1 cellular context compared by ENCODE assay signal in the genomic region with DNA sequence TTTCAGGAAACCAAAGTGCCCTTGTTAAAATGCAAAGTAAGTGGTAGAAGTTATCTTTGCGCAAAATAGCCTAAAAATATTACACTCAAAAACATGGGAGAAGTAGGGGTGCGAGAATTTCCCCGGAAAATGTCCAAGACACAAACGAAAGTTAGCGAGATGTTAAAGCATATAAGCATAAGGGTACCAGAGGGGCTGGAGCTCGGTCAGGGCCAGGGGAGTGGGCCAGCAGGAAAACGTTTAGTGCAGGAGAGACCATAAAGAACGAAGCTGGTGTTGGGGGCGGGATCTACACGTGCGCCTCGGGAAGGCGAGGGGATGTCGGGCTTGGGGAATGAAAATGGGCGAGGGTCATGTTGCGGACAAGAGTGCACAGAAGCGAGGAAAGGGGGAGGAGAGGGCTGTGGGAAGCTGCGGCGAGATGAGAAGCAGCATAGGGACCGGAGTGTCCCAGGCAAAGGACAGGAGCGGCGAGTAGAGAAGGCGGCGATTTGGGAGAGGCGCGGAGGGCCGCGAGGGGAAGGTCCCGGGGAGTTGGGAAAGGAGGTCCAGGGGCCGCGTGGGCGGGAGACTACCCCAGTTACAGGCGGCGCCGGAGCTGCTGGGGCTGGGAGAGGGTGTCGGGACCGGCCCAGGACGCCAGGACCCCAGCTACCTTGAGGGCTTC.
A peak's percentile ranks its signal among the peaks of the same experiment; 100 is the strongest.
TF ChIP-seq lines count a peak whose summit lies in the region.

No MANE protein-coding gene starts in this region.

TF ChIP-seq in K562, 482 proteins besides CTCF, POLR2A, EP300 and RAD21 (continues in another document):
- TF ChIP-seq MYC (IDR thresholded peaks at IDR 0.05; ENCODE audit: low read depth, low read length) (no peak; the same call in 1 of the 2 replicates), MYC (CRISPR knock-in tag; IDR thresholded peaks at IDR 0.05; ENCODE audit: borderline replicate concordance, low read depth) (peak; percentile 95), RUNX1 (IDR thresholded peaks at IDR 0.05; ENCODE audit: low read depth) (no peak), ESRRB (CRISPR knock-in tag; IDR thresholded peaks at IDR 0.05; ENCODE audit: borderline replicate concordance) (no peak), HDAC2 (IDR thresholded peaks at IDR 0.05) (peak; percentile 87), ARHGAP35 (IDR thresholded peaks at IDR 0.05; ENCODE audit: partially characterized antibody) (peak; percentile 33), SRSF9 (IDR thresholded peaks at IDR 0.05; ENCODE audit: borderline replicate concordance, low read depth, low read length) (no peak), HMG20B (CRISPR knock-in tag; IDR thresholded peaks at IDR 0.05) (peak; percentile 39; the same call in 1 of the 2 replicates), KDM5B (IDR thresholded peaks at IDR 0.05; ENCODE audit: insufficient replicate concordance, low read depth, low read length) (peak; percentile 42), SP1 (CRISPR knock-in tag; IDR thresholded peaks at IDR 0.05) (peak; percentile 21; the same call in 1 of the 2 replicates), BHLHE40 (IDR thresholded peaks at IDR 0.05; ENCODE audit: low read length) (peak; percentile 69; the same call in 1 of the 2 replicates)
- TF ChIP-seq, protein P1, sequence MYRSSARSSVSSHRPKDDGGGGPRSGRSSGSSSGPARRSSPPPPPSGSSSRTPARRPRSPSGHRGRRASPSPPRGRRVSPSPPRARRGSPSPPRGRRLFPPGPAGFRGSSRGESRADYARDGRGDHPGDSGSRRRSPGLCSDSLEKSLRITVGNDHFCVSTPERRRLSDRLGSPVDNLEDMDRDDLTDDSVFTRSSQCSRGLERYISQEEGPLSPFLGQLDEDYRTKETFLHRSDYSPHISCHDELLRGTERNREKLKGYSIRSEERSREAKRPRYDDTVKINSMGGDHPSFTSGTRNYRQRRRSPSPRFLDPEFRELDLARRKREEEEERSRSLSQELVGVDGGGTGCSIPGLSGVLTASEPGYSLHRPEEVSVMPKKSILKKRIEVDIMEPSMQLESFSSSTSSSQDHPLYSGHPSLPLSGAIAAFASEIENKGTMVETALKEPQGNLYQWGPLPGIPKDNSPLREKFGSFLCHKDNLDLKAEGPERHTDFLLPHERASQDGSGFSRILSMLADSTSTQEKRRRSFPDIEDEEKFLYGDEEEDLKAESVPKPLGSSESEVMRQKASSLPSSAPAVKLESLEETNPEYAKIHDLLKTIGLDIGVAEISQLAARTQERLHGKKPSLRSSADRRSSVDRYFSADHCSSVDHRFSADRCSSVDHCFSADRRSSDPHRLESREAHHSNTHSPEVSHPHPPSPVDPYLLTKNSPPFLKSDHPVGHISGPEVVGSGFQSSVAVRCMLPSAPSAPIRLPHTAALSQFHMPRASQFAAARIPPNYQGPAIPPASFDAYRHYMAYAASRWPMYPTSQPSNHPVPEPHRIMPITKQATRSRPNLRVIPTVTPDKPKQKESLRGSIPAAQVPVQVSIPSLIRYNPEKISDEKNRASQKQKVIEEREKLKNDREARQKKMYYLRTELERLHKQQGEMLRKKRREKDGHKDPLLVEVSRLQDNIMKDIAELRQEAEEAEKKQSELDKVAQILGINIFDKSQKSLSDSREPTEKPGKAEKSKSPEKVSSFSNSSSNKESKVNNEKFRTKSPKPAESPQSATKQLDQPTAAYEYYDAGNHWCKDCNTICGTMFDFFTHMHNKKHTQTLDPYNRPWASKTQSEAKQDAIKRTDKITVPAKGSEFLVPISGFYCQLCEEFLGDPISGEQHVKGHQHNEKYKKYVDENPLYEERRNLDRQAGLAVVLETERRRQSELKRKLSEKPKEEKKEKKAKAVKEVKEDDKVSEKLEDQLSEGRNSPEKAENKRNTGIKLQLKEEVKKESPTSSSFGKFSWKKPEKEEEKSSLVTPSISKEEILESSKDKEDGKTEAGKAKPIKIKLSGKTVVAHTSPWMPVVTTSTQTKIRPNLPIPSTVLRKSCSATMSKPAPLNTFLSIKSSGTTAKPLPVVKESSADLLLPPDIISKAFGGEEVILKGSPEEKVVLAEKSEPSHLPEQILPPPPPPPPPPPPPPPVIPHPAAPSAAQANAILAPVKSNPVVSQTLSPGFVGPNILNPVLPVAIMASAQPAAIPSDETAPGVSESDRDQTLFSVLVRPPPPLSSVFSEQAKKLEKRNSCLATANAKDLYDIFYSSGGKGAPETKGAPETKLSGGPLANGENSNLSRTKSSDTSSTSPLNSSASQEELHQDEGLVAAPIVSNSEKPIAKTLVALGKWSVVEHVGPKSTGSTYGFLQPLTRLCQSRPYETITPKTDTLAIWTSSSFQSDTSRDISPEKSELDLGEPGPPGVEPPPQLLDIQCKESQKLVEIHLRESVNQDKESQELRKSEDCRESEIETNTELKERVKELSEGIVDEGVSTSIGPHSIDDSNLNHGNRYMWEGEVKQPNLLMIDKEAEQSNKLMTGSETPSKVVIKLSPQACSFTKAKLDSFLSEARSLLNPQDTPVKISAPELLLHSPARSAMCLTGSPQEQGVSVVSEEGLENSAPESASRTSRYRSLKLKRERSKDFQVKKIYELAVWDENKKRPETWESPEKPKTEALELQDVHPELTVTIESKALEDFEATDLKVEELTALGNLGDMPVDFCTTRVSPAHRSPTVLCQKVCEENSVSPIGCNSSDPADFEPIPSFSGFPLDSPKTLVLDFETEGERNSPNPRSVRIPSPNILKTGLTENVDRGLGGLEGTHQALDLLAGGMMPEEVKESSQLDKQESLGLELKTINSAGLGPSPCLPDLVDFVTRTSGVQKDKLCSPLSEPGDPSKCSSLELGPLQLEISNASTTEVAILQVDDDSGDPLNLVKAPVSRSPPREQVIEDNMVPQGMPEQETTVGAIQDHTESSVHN (IDR thresholded peaks at IDR 0.05; ENCODE audit: borderline replicate concordance in 1 of 2, low read depth in 1 of 2), result peak in 1 of 2 experiments; percentile 52; a peak in 1 of 4 replicates
- TF ChIP-seq, protein P2, sequence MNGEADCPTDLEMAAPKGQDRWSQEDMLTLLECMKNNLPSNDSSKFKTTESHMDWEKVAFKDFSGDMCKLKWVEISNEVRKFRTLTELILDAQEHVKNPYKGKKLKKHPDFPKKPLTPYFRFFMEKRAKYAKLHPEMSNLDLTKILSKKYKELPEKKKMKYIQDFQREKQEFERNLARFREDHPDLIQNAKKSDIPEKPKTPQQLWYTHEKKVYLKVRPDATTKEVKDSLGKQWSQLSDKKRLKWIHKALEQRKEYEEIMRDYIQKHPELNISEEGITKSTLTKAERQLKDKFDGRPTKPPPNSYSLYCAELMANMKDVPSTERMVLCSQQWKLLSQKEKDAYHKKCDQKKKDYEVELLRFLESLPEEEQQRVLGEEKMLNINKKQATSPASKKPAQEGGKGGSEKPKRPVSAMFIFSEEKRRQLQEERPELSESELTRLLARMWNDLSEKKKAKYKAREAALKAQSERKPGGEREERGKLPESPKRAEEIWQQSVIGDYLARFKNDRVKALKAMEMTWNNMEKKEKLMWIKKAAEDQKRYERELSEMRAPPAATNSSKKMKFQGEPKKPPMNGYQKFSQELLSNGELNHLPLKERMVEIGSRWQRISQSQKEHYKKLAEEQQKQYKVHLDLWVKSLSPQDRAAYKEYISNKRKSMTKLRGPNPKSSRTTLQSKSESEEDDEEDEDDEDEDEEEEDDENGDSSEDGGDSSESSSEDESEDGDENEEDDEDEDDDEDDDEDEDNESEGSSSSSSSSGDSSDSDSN (IDR thresholded peaks at IDR 0.05; ENCODE audit: borderline replicate concordance in 1 of 2, low read depth in 2 of 2, low read length in 2 of 2), result peak; percentile 17 to 71; a peak in 2 of 4 replicates
- TF ChIP-seq, protein P3, sequence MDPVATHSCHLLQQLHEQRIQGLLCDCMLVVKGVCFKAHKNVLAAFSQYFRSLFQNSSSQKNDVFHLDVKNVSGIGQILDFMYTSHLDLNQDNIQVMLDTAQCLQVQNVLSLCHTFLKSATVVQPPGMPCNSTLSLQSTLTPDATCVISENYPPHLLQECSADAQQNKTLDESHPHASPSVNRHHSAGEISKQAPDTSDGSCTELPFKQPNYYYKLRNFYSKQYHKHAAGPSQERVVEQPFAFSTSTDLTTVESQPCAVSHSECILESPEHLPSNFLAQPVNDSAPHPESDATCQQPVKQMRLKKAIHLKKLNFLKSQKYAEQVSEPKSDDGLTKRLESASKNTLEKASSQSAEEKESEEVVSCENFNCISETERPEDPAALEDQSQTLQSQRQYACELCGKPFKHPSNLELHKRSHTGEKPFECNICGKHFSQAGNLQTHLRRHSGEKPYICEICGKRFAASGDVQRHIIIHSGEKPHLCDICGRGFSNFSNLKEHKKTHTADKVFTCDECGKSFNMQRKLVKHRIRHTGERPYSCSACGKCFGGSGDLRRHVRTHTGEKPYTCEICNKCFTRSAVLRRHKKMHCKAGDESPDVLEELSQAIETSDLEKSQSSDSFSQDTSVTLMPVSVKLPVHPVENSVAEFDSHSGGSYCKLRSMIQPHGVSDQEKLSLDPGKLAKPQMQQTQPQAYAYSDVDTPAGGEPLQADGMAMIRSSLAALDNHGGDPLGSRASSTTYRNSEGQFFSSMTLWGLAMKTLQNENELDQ (CRISPR knock-in tag; IDR thresholded peaks at IDR 0.05; ENCODE audit: borderline replicate concordance), result no peak
- TF ChIP-seq, protein P4, sequence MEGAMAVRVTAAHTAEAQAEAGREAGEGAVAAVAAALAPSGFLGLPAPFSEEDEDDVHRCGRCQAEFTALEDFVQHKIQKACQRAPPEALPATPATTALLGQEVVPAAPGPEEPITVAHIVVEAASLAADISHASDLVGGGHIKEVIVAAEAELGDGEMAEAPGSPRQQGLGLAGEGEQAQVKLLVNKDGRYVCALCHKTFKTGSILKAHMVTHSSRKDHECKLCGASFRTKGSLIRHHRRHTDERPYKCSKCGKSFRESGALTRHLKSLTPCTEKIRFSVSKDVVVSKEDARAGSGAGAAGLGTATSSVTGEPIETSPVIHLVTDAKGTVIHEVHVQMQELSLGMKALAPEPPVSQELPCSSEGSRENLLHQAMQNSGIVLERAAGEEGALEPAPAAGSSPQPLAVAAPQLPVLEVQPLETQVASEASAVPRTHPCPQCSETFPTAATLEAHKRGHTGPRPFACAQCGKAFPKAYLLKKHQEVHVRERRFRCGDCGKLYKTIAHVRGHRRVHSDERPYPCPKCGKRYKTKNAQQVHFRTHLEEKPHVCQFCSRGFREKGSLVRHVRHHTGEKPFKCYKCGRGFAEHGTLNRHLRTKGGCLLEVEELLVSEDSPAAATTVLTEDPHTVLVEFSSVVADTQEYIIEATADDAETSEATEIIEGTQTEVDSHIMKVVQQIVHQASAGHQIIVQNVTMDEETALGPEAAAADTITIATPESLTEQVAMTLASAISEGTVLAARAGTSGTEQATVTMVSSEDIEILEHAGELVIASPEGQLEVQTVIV (CRISPR knock-in tag; IDR thresholded peaks at IDR 0.05; ENCODE audit: borderline replicate concordance), result no peak
- TF ChIP-seq, protein P5, sequence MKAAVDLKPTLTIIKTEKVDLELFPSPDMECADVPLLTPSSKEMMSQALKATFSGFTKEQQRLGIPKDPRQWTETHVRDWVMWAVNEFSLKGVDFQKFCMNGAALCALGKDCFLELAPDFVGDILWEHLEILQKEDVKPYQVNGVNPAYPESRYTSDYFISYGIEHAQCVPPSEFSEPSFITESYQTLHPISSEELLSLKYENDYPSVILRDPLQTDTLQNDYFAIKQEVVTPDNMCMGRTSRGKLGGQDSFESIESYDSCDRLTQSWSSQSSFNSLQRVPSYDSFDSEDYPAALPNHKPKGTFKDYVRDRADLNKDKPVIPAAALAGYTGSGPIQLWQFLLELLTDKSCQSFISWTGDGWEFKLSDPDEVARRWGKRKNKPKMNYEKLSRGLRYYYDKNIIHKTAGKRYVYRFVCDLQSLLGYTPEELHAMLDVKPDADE (conservative IDR thresholded peaks at IDR 0.05; ENCODE audit: control insufficient read depth, low read depth, low read length), result peak; percentile 61
